ENCODE assay signal across 16 cellular contexts in genomic region chr17:16374129-16374528, GRCh38. TPM values are rescaled to one million over a fixed set of nuclear protein-coding genes. Genes with fewer than 3 reads are reported as not detected.
DNase-seq lines count a peak whose midpoint lies in the region; ATAC-seq and TF ChIP-seq lines count a peak whose summit lies in the region.
"Had no signal": no experiment of that assay in that cellular context is flagged by ENCODE, and none has a peak within 500 bp of the region (broad histone marks: within the 10 kb centered on the region; RNA-seq: fewer than 3 reads in every experiment).

No MANE protein-coding gene starts in this region.

- peaks cover 0 to 2% of the 10 kb centered on the region in 2 donors for H3K27me3 Mint-ChIP-seq in CD8-positive, alpha-beta memory T cell
- H3K27me3 Mint-ChIP-seq: activated naive CD8-positive, alpha-beta T cell treated with anti-CD3 and anti-CD28 coated beads, Interleukin-2, amount 10 ng/mL, durations not matched to agents 7 days and 5 days had no signal

- no peak overlapping the region for H2AFZ ChIP-seq in PC-3 (ENCODE audit: low read length)

- no peaks in the 10 kb centered on the region for H3K27me3 ChIP-seq in PC-3 (ENCODE audit: low read length)
- no peaks in the 10 kb centered on the region for H3K27me3 ChIP-seq in CD8-positive, alpha-beta memory T cell (ENCODE audit: insufficient read depth, low read length, poor library complexity, severe bottlenecking)
- H3K27me3 ChIP-seq: uterus had no signal

- peaks cover 20% of the 10 kb centered on the region for H3K4me1 ChIP-seq in PC-3 (ENCODE audit: insufficient read depth, low read length)
- H3K4me1 ChIP-seq in CD8-positive, alpha-beta memory T cell (ENCODE audit: insufficient read depth, low read length), result no peaks in the 10 kb centered on the region
- H3K4me1 ChIP-seq: uterus had no signal

- H3K4me3 Mint-ChIP-seq in CD8-positive, alpha-beta memory T cell, result no peak overlapping the region
- H3K4me3 Mint-ChIP-seq: activated naive CD8-positive, alpha-beta T cell treated with anti-CD3 and anti-CD28 coated beads, Interleukin-2, amount 10 ng/mL, durations not matched to agents 7 days and 5 days had no signal

- no peaks in the 10 kb centered on the region for H3K4me1 Mint-ChIP-seq in CD8-positive, alpha-beta memory T cell
- H3K4me1 Mint-ChIP-seq: activated naive CD8-positive, alpha-beta T cell treated with anti-CD3 and anti-CD28 coated beads, Interleukin-2, amount 10 ng/mL, durations not matched to agents 7 days and 5 days had no signal

- H3K4me3 ChIP-seq in AG10803 (ENCODE audit: low read length) (no peak overlapping the region), PC-3 (ENCODE audit: low read length) (no peak overlapping the region), fibroblast of mammary gland (ENCODE audit: control insufficient read depth, low read depth, low read length) (no peak overlapping the region)
- no peak overlapping the region for H3K4me3 ChIP-seq in CD8-positive, alpha-beta memory T cell (ENCODE audit: low read length)
- H3K4me3 ChIP-seq: uterus had no signal

- POLR2A ChIA-PET in PC-3 (lab: Charles Lee; ENCODE audit: unreplicated experiment), result no interaction called here
- POLR2A ChIA-PET in CD8-positive, alpha-beta memory T cell (lab: Charles Lee), result no interaction called here

- no peak overlapping the region for H3K9ac ChIP-seq in PC-3 (ENCODE audit: low read length)

- CTCF ChIA-PET in PC-3 (lab: Charles Lee), result no interaction called here
- CTCF ChIA-PET in CD8-positive, alpha-beta memory T cell (lab: Charles Lee), result interaction anchor here (2.1 kb wide), 1 partner anchor 10 kb away, joined by 8 read pairs; no protein-coding TSS in a partner anchor

- H3K36me3 ChIP-seq in PC-3 (ENCODE audit: low read depth, low read length), result no peaks in the 10 kb centered on the region
- no peaks in the 10 kb centered on the region for H3K36me3 ChIP-seq in CD8-positive, alpha-beta memory T cell (ENCODE audit: insufficient read depth, low read length)
- H3K36me3 ChIP-seq: uterus had no signal

- no peaks in the 10 kb centered on the region for H3K9me3 Mint-ChIP-seq in CD8-positive, alpha-beta memory T cell
- H3K9me3 Mint-ChIP-seq: activated naive CD8-positive, alpha-beta T cell treated with anti-CD3 and anti-CD28 coated beads, Interleukin-2, amount 10 ng/mL, durations not matched to agents 7 days and 5 days had no signal

- H4K20me1 ChIP-seq in PC-3 (ENCODE audit: low read length), result no peaks in the 10 kb centered on the region

- no peaks in the 10 kb centered on the region for H3K9me3 ChIP-seq in PC-3 (ENCODE audit: low read length)
- no peaks in the 10 kb centered on the region for H3K9me3 ChIP-seq in CD8-positive, alpha-beta memory T cell (ENCODE audit: low read length)
- H3K9me3 ChIP-seq: uterus had no signal

- TF ChIP-seq CTCF in AG10803 (conservative IDR thresholded peaks at IDR 0.05; ENCODE audit: low read length) (no peak), PC-3 (conservative IDR thresholded peaks at IDR 0.05; ENCODE audit: low read depth, low read length) (no peak), fibroblast of mammary gland (conservative IDR thresholded peaks at IDR 0.05; ENCODE audit: control insufficient read depth, insufficient read depth, low read depth, low read length) (no peak), omental fat pad (IDR thresholded peaks at IDR 0.05) (no peak), GM20000 (IDR thresholded peaks at IDR 0.05; ENCODE audit: extremely low read depth, missing control alignments) (no peak)

- no TSS peak for BruUV-seq in PC-3 (replicated peaks; lab: Mats Ljungman, UMichigan)

- no peaks in the 10 kb centered on the region for H3K79me2 ChIP-seq in PC-3 (ENCODE audit: low read length)

- H3K9me2 ChIP-seq in PC-3 (replicated peaks; ENCODE audit: low read length), result no peaks in the 10 kb centered on the region

- H3F3A ChIP-seq in PC-3 (ENCODE audit: low read length, unreplicated experiment), result peaks cover 4% of the 10 kb centered on the region

- no peak overlapping the region for H3K27ac Mint-ChIP-seq in CD8-positive, alpha-beta memory T cell
- H3K27ac Mint-ChIP-seq: activated naive CD8-positive, alpha-beta T cell treated with anti-CD3 and anti-CD28 coated beads, Interleukin-2, amount 10 ng/mL, durations not matched to agents 7 days and 5 days had no signal

- H3K4me2 ChIP-seq in PC-3 (ENCODE audit: low read length), result no peak overlapping the region

- ATAC-seq in PC-3, result no peak
- ATAC-seq in omental fat pad (ENCODE audit: low FRiP score), result peak; percentile 72

- peak; percentile 79 for DNase-seq in AG10803 (ENCODE audit: low read depth)
- peak; percentile 37 for DNase-seq in PC-3
- DNase-seq in fibroblast of mammary gland (ENCODE audit: low read depth), result peak; percentile 90
- DNase-seq in omental fat pad (ENCODE audit: low spot score), result no peak
- DNase-seq in CD8-positive, alpha-beta memory T cell, result no peak
- DNase-seq in mucosa of gallbladder (ENCODE audit: low spot score), result no peak
- DNase-seq in HuH-7 (ENCODE audit: low spot score), result no peak
- no peak for DNase-seq in GM20000 (ENCODE audit: low spot score)
- DNase-seq: activated CD8-positive, alpha-beta memory T cell treated with anti-CD3 and anti-CD28 coated beads, Interleukin-2, amount 50 U/mL, for 4 hours; activated naive CD8-positive, alpha-beta T cell treated with anti-CD3 and anti-CD28 coated beads, Interleukin-2, amount 10 ng/mL, durations not matched to agents 7 days and 5 days; AML-193; DMS53; mesendoderm; NCI-H2171; stimulated activated CD8-positive, alpha-beta memory T cell treated with anti-CD3 and anti-CD28 coated beads, Interleukin-4, amount 100 ng/mL, for 48 hours; uterus had no signal

- intact Hi-C loops in PC-3 (cut with micrococcal nuclease), result loop anchor here (10.0 kb wide), 1 partner anchor 89 kb away; no protein-coding TSS in a partner anchor

- H3K36me3 Mint-ChIP-seq in CD8-positive, alpha-beta memory T cell, result no peaks in the 10 kb centered on the region
- H3K36me3 Mint-ChIP-seq: activated naive CD8-positive, alpha-beta T cell treated with anti-CD3 and anti-CD28 coated beads, Interleukin-2, amount 10 ng/mL, durations not matched to agents 7 days and 5 days had no signal

- no peak overlapping the region for H3K27ac ChIP-seq in PC-3 (ENCODE audit: low read length)
- H3K27ac ChIP-seq in CD8-positive, alpha-beta memory T cell (ENCODE audit: low read depth, low read length), result no peak overlapping the region
- H3K27ac ChIP-seq: uterus had no signal

RNA-seq across cellular contexts. Expression of gene UBB, which starts 6.8 kb away (rescaled TPM):
- total RNA-seq in PC-3 (2014; rRNA removed) (2,112 and 2,970 TPM in 2 replicates), omental fat pad (1,000 to 10,000 TPM in 1 of 4 donors, 100 to 1,000 TPM in 3; 679 to 1,195 (median 826) TPM), mucosa of gallbladder (2,437 TPM)
- 1,000 to 10,000 TPM; 1,678 to 1,690 TPM for total RNA-seq in CD8-positive, alpha-beta memory T cell
- polyA plus RNA-seq in CD8-positive, alpha-beta memory T cell, result 2,132 TPM

RNA-seq across cellular contexts. Expression of gene CENPV, which starts 20.9 kb away (rescaled TPM):
- total RNA-seq in PC-3 (2014; rRNA removed) (not detected in 2 replicates), omental fat pad (10 to 100 TPM; 16.1 to 29.1 (median 23.5) TPM), mucosa of gallbladder (37.8 TPM)
- total RNA-seq in CD8-positive, alpha-beta memory T cell, result 10 to 100 TPM; 53.4 to 56.4 TPM
- 18.2 TPM for polyA plus RNA-seq in CD8-positive, alpha-beta memory T cell

RNA-seq across cellular contexts. Expression of gene TRPV2, which starts 41.2 kb away (rescaled TPM):
- 0.69 and 1.9 TPM in 2 replicates for total RNA-seq in PC-3 (2014; rRNA removed)
- total RNA-seq in omental fat pad, result 10 to 100 TPM; 12.1 to 47.6 (median 28.9) TPM
- total RNA-seq in CD8-positive, alpha-beta memory T cell, result 10 to 100 TPM; 60.0 to 67.3 TPM
- 134 TPM for polyA plus RNA-seq in CD8-positive, alpha-beta memory T cell
- 31.0 TPM for total RNA-seq in mucosa of gallbladder

Comparison
In these comparisons a context has a peak if more than half of its experiments do, and no peak if none do; other contexts are left out.
1. DNase-seq: peak in AG10803 (single experiment), PC-3 (single experiment) and fibroblast of mammary gland (single experiment); none in omental fat pad (single experiment), CD8-positive, alpha-beta memory T cell (0 of 5), mucosa of gallbladder (single experiment), HuH-7 (single experiment) and GM20000 (single experiment).
2. RNA of gene CENPV, which starts 20.9 kb away (total RNA-seq): 53.4 to 56.4 TPM in CD8-positive, alpha-beta memory T cell, 37.8 TPM in mucosa of gallbladder (single experiment) and 16.1 to 29.1 TPM in omental fat pad; not detected in PC-3; every median in the first group is over 10 times any median in the second.